8 cellular contexts compared by ENCODE assay signal in the genomic region with DNA sequence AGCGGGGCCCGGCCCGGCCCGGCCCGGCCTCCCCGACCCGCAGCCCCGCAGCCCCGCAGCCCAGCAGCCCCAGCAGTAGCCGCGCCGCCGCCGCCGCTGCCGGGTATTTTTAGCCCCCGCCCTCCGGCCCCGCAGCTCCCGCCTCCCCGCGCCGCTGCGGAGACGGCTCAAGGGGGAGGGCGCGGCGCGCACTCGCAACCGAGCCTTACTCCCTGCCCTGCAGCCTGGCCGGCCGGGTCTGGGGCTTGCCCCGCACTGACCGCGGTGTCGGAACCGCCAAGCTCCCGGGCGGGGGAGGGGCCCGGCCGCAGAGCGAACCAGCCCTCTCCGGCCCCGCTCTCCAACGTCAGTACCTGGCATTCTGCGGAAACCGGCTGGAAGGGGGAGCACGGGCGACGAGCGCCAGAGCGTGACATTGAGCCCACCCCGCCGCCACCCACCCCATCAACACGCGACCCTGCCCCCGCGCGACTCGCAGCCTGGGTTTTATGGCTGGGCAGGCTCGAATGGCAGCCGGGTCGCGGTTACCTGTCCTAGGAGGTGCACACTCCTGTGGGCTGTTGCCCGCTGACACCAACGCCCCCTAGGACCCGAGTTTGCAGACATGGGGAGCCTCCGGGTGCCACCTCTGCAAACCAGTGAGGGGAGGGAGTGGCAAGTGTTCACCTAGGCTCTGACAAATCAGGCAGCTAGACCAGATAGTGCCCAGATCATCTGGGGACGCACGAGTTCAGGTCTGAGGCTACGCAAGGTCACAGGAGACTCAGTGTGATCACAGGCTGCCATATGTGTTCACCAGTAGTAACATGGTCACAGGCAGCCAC. TPM values are rescaled to one million over a fixed set of nuclear protein-coding genes. Genes with fewer than 3 reads are reported as not detected.
DNase-seq lines count a peak whose midpoint lies in the region; TF ChIP-seq lines count a peak whose summit lies in the region.

A gene with protein sequence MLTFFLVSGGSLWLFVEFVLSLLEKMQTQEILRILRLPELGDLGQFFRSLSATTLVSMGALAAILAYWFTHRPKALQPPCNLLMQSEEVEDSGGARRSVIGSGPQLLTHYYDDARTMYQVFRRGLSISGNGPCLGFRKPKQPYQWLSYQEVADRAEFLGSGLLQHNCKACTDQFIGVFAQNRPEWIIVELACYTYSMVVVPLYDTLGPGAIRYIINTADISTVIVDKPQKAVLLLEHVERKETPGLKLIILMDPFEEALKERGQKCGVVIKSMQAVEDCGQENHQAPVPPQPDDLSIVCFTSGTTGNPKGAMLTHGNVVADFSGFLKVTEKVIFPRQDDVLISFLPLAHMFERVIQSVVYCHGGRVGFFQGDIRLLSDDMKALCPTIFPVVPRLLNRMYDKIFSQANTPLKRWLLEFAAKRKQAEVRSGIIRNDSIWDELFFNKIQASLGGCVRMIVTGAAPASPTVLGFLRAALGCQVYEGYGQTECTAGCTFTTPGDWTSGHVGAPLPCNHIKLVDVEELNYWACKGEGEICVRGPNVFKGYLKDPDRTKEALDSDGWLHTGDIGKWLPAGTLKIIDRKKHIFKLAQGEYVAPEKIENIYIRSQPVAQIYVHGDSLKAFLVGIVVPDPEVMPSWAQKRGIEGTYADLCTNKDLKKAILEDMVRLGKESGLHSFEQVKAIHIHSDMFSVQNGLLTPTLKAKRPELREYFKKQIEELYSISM (minus strand): TSS at position 98 of the 824 bp plus-strand sequence. CDS start 105 bp downstream, outside the sequence.

- no peaks in the 10 kb centered on the region for H3F3A ChIP-seq in neural cell (ENCODE audit: insufficient read depth, low read length, poor library complexity, severe bottlenecking)

- no peak for TF ChIP-seq CTCF in AG10803 (conservative IDR thresholded peaks at IDR 0.05; ENCODE audit: low read length)
- TF ChIP-seq CTCF in fibroblast of the aortic adventitia (IDR thresholded peaks at IDR 0.05; ENCODE audit: insufficient read depth, low read length) = no peak
- TF ChIP-seq CTCF in neural cell (IDR thresholded peaks at IDR 0.05; ENCODE audit: poor library complexity, severe bottlenecking) = peak; percentile 43

- no peaks in the 10 kb centered on the region for H3K36me3 ChIP-seq in neural cell (ENCODE audit: insufficient read depth, low read length)

- H3K9me3 Mint-ChIP-seq in activated T-helper 2 cell treated with anti-CD3 and anti-CD28 coated beads, Interferon-gamma antibody, Interleukin-2, Interleukin-4, amounts not matched to agents 10 μg/mL and 5 μg/mL and 100 μg/mL, durations not matched to agents 14 hours and 24 hours and 36 hours = no peaks in the 10 kb centered on the region

- TF ChIP-seq EP300 in Ishikawa (IDR thresholded peaks at IDR 0.05; ENCODE audit: borderline replicate concordance) = no peak
- peak; percentile 43 for TF ChIP-seq EP300 in neural cell (conservative IDR thresholded peaks at IDR 0.05; ENCODE audit: poor library complexity, severe bottlenecking)

- no peaks in the 10 kb centered on the region for H3K9me3 ChIP-seq in neural cell (ENCODE audit: low read length)

- H3K4me3 Mint-ChIP-seq in activated T-helper 2 cell treated with anti-CD3 and anti-CD28 coated beads, Interferon-gamma antibody, Interleukin-2, Interleukin-4, amounts not matched to agents 10 μg/mL and 5 μg/mL and 100 μg/mL, durations not matched to agents 14 hours and 24 hours and 36 hours (ENCODE audit: low read depth) = peak within 1 kb of the TSS; percentile 77

- peaks cover 43% of the 10 kb centered on the region for H3K4me1 Mint-ChIP-seq in activated T-helper 2 cell treated with anti-CD3 and anti-CD28 coated beads, Interferon-gamma antibody, Interleukin-2, Interleukin-4, amounts not matched to agents 10 μg/mL and 5 μg/mL and 100 μg/mL, durations not matched to agents 14 hours and 24 hours and 36 hours (ENCODE audit: low read depth)

- H3K27ac Mint-ChIP-seq in activated T-helper 2 cell treated with anti-CD3 and anti-CD28 coated beads, Interferon-gamma antibody, Interleukin-2, Interleukin-4, amounts not matched to agents 10 μg/mL and 5 μg/mL and 100 μg/mL, durations not matched to agents 14 hours and 24 hours and 36 hours = no peak within 1 kb of the TSS

- intact Hi-C loops in activated T-helper 2 cell treated with anti-CD3 and anti-CD28 coated beads, Interferon-gamma antibody, Interleukin-2, Interleukin-4, amounts not matched to agents 10 μg/mL and 5 μg/mL and 100 μg/mL, durations not matched to agents 14 hours and 24 hours and 36 hours (cut with micrococcal nuclease) = loop anchor here (1.0 to 10.0 kb wide), 2 partner anchors 9 to 757 kb away; no protein-coding TSS in a partner anchor

- H3K79me2 ChIP-seq in neural cell (replicated peaks; ENCODE audit: insufficient read depth, low read length) = no peaks in the 10 kb centered on the region

- peaks cover 63% of the 10 kb centered on the region for H3K27me3 Mint-ChIP-seq in activated T-helper 2 cell treated with anti-CD3 and anti-CD28 coated beads, Interferon-gamma antibody, Interleukin-2, Interleukin-4, amounts not matched to agents 10 μg/mL and 5 μg/mL and 100 μg/mL, durations not matched to agents 14 hours and 24 hours and 36 hours (ENCODE audit: low read depth)

- no peak for DNase-seq in AG10803 (ENCODE audit: low read depth)
- peak; percentile 33 for DNase-seq in activated T-helper 2 cell treated with anti-CD3 and anti-CD28 coated beads, Interferon-gamma antibody, Interleukin-2, Interleukin-4, amounts not matched to agents 10 μg/mL and 5 μg/mL and 100 μg/mL, durations not matched to agents 14 hours and 24 hours and 36 hours (ENCODE audit: low spot score)
- no peak for DNase-seq in fibroblast of the aortic adventitia (ENCODE audit: low read depth)
- DNase-seq in NCI-H2107 treated with DMSO at 0.1 percent for 48 hours (lab: John Stamatoyannopoulos, UW; ENCODE audit: unreplicated experiment) = no peak
- DNase-seq in HUDEP-2 (lab: John Stamatoyannopoulos, UW; ENCODE audit: unreplicated experiment in 76 of 76) = no peak
- no peak for DNase-seq in foreskin melanocyte

- no peaks in the 10 kb centered on the region for H4K20me1 ChIP-seq in neural cell (ENCODE audit: insufficient read depth)

- peak within 1 kb of the TSS; percentile 47 for H3K4me3 ChIP-seq in AG10803 (ENCODE audit: low read length)
- H3K4me3 ChIP-seq in fibroblast of the aortic adventitia (ENCODE audit: low read depth, low read length) = peak within 1 kb of the TSS; percentile 58
- peak within 1 kb of the TSS; percentile 94 for H3K4me3 ChIP-seq in neural cell (ENCODE audit: low read length)

- peak within 1 kb of the TSS; percentile 82 for H3K9ac ChIP-seq in neural cell (ENCODE audit: low read length)

- no peak within 1 kb of the TSS for H3K27ac ChIP-seq in neural cell (ENCODE audit: low read length)

- TF ChIP-seq RAD21 in Ishikawa (IDR thresholded peaks at IDR 0.05; ENCODE audit: low read depth) (no peak), neural cell (conservative IDR thresholded peaks at IDR 0.05) (no peak)

- peaks cover 21% of the 10 kb centered on the region for H3K27me3 ChIP-seq in neural cell (ENCODE audit: insufficient read depth, low read depth, low read length)

- peak within 1 kb of the TSS; percentile 79 for H2AFZ ChIP-seq in neural cell (ENCODE audit: low read depth, low read length)

- H3K4me2 ChIP-seq in neural cell (ENCODE audit: low read length) = peak within 1 kb of the TSS; percentile 86

- H3K9me2 ChIP-seq in neural cell (ENCODE audit: insufficient read depth, low read length) = no peaks in the 10 kb centered on the region

- peaks cover 3% of the 10 kb centered on the region for H3K36me3 Mint-ChIP-seq in activated T-helper 2 cell treated with anti-CD3 and anti-CD28 coated beads, Interferon-gamma antibody, Interleukin-2, Interleukin-4, amounts not matched to agents 10 μg/mL and 5 μg/mL and 100 μg/mL, durations not matched to agents 14 hours and 24 hours and 36 hours (ENCODE audit: low read depth)

TF ChIP-seq in Ishikawa, 13 proteins besides CTCF, POLR2A, EP300 and RAD21 (continues in another document):
- TF ChIP-seq ZBTB7A (IDR thresholded peaks at IDR 0.05; ENCODE audit: low read depth) (no peak), YY1 (IDR thresholded peaks at IDR 0.05; ENCODE audit: low read depth) (no peak), NFIC (IDR thresholded peaks at IDR 0.05) (no peak)

TF ChIP-seq in neural cell, 6 proteins besides CTCF, POLR2A, EP300 and RAD21 (continues in another document):
- TF ChIP-seq MXI1 (conservative IDR thresholded peaks at IDR 0.05; ENCODE audit: poor library complexity, severe bottlenecking) (peak; percentile 36), TAF1 (IDR thresholded peaks at IDR 0.05; ENCODE audit: low read depth) (no peak), EZH2 (IDR thresholded peaks at IDR 0.05; ENCODE audit: borderline replicate concordance, insufficient read depth, low read length, poor library complexity, severe bottlenecking) (no peak), POLR2AphosphoS5 (IDR thresholded peaks at IDR 0.05) (no peak)
- TF ChIP-seq, protein P1, sequence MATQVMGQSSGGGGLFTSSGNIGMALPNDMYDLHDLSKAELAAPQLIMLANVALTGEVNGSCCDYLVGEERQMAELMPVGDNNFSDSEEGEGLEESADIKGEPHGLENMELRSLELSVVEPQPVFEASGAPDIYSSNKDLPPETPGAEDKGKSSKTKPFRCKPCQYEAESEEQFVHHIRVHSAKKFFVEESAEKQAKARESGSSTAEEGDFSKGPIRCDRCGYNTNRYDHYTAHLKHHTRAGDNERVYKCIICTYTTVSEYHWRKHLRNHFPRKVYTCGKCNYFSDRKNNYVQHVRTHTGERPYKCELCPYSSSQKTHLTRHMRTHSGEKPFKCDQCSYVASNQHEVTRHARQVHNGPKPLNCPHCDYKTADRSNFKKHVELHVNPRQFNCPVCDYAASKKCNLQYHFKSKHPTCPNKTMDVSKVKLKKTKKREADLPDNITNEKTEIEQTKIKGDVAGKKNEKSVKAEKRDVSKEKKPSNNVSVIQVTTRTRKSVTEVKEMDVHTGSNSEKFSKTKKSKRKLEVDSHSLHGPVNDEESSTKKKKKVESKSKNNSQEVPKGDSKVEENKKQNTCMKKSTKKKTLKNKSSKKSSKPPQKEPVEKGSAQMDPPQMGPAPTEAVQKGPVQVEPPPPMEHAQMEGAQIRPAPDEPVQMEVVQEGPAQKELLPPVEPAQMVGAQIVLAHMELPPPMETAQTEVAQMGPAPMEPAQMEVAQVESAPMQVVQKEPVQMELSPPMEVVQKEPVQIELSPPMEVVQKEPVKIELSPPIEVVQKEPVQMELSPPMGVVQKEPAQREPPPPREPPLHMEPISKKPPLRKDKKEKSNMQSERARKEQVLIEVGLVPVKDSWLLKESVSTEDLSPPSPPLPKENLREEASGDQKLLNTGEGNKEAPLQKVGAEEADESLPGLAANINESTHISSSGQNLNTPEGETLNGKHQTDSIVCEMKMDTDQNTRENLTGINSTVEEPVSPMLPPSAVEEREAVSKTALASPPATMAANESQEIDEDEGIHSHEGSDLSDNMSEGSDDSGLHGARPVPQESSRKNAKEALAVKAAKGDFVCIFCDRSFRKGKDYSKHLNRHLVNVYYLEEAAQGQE (IDR thresholded peaks at IDR 0.05; ENCODE audit: borderline replicate concordance) = no peak

RNA-seq across cellular contexts. Expression of the gene that starts here (rescaled TPM):
- 27.7 and 34.0 TPM in 2 replicates for total RNA-seq in activated T-helper 2 cell treated with anti-CD3 and anti-CD28 coated beads, Interferon-gamma antibody, Interleukin-2, Interleukin-4, amounts not matched to agents 10 μg/mL and 5 μg/mL and 100 μg/mL, durations not matched to agents 14 hours and 24 hours and 36 hours
- total RNA-seq in fibroblast of the aortic adventitia (ENCODE audit: low replicate concordance) = not detected in 2 replicates
- polyA plus RNA-seq in neural cell = 30.5 and 39.0 TPM in 2 replicates
- polyA minus RNA-seq in neural cell = 37.5 and 41.6 TPM in 2 replicates

Comparison
In these comparisons a context has a peak if more than half of its experiments do, and no peak if none do; other contexts are left out.
1. RNA of the gene that starts here (total RNA-seq): 27.7 to 34.0 TPM in activated T-helper 2 cell treated with anti-CD3 and anti-CD28 coated beads, Interferon-gamma antibody, Interleukin-2, Interleukin-4, amounts not matched to agents 10 μg/mL and 5 μg/mL and 100 μg/mL, durations not matched to agents 14 hours and 24 hours and 36 hours; not detected in fibroblast of the aortic adventitia; every median in the first group is over 10 times any median in the second.
2. Peak in every context shown above with its lines, with median percentiles within 50 percentile points of each other: H3K4me3 ChIP-seq.